23 cellular contexts compared by ENCODE assay signal in genomic region chr12:80175307-80175930, GRCh38.
DNase-seq lines count a peak whose midpoint lies in the region; ATAC-seq and TF ChIP-seq lines count a peak whose summit lies in the region.
"Had no signal": no experiment of that assay in that cellular context is flagged by ENCODE, and none has a peak within 500 bp of the region (broad histone marks: within the 10 kb centered on the region; RNA-seq: fewer than 3 reads in every experiment).

No MANE protein-coding gene starts in this region.

- TF ChIP-seq CTCF in KMS-11 (conservative IDR thresholded peaks at IDR 0.05; ENCODE audit: low read depth, low read length) (no peak), RWPE2 (IDR thresholded peaks at IDR 0.05; ENCODE audit: poor library complexity, severe bottlenecking) (no peak)

- H3K4ac ChIP-seq in mesendoderm (ENCODE audit: low read depth, low read length) = no peak overlapping the region

- no peak overlapping the region for H3K4me3 Mint-ChIP-seq in activated T-cell treated with anti-CD3 and anti-CD28 coated beads, Interleukin-2, amount 50 U/mL, for 72 hours
- no peak overlapping the region for H3K4me3 Mint-ChIP-seq in activated T-cell treated with anti-CD3 and anti-CD28 coated beads, Interleukin-2, amount 50 U/mL, for 24 hours
- H3K4me3 Mint-ChIP-seq: nephron progenitor cell; T-helper 2 cell treated with Interferon-gamma antibody and Interleukin-4, amounts not matched to agents 5 μg/mL and 100 μg/mL, for 36 hours had no signal

- peak overlapping the region; percentile 19 for H2BK15ac ChIP-seq in mesendoderm (replicated peaks; ENCODE audit: low read depth)

- H3K9ac ChIP-seq in KMS-11 (no peak overlapping the region), mesendoderm (ENCODE audit: low read length) (no peak overlapping the region)
- H3K9ac ChIP-seq: BLaER1 had no signal

- H2BK120ac ChIP-seq in mesendoderm (ENCODE audit: low read depth, low read length) = no peak overlapping the region

- no peak overlapping the region for H4K8ac ChIP-seq in mesendoderm (ENCODE audit: low read depth, low read length)

- peak; percentile 4 to 5 for DNase-seq in activated T-cell treated with anti-CD3 and anti-CD28 coated beads, Interleukin-2, amount 50 U/mL, for 72 hours
- no peak for DNase-seq in activated T-cell treated with anti-CD3 and anti-CD28 coated beads, Interleukin-2, amount 50 U/mL, for 24 hours
- DNase-seq in RWPE2 (ENCODE audit: low spot score) = no peak
- DNase-seq in mesendoderm = peak; percentile 13
- no peak for DNase-seq in DMS114 treated with DMSO at 0.1 percent for 48 hours (lab: John Stamatoyannopoulos, UW; ENCODE audit: unreplicated experiment)
- DNase-seq in HUDEP-2 (lab: John Stamatoyannopoulos, UW; ENCODE audit: unreplicated experiment in 76 of 76) = no peak
- DNase-seq in hypothalamus (lab: John Stamatoyannopoulos, UW) = no peak
- DNase-seq: ACHN; activated CD4-positive, alpha-beta T cell treated with anti-CD3 and anti-CD28 coated beads, Interleukin-2, amount 50 U/mL, for 1 hour; anterior cingulate cortex; caudate nucleus; dermis blood vessel endothelial cell; heart right ventricle; left ventricle myocardium superior; NCI-H1930; nephron progenitor cell; sigmoid colon; WERI-Rb-1 had no signal

- H3K56ac ChIP-seq in mesendoderm (ENCODE audit: low read length) = no peak overlapping the region

- H3K27ac Mint-ChIP-seq in activated T-cell treated with anti-CD3 and anti-CD28 coated beads, Interleukin-2, amount 50 U/mL, for 72 hours = no peak overlapping the region
- H3K27ac Mint-ChIP-seq in activated T-cell treated with anti-CD3 and anti-CD28 coated beads, Interleukin-2, amount 50 U/mL, for 24 hours = no peak overlapping the region
- H3K27ac Mint-ChIP-seq: nephron progenitor cell; T-helper 2 cell treated with Interferon-gamma antibody and Interleukin-4, amounts not matched to agents 5 μg/mL and 100 μg/mL, for 36 hours had no signal

- H2BK5ac ChIP-seq in mesendoderm (ENCODE audit: low read length) = no peak overlapping the region

- H3K27ac ChIP-seq in KMS-11 (peak overlapping the region; percentile 75; the same call in 1 of the 2 replicates), RWPE2 (ENCODE audit: poor library complexity, severe bottlenecking) (no peak overlapping the region), mesendoderm (ENCODE audit: low read depth, low read length) (no peak overlapping the region)
- H3K27ac ChIP-seq: BLaER1, heart right ventricle, RWPE1, sigmoid colon, vagina, WERI-Rb-1 had no signal

- no peaks in the 10 kb centered on the region for H3K36me3 Mint-ChIP-seq in activated T-cell treated with anti-CD3 and anti-CD28 coated beads, Interleukin-2, amount 50 U/mL, for 72 hours (ENCODE audit: insufficient read depth in 2 of 2)
- no peaks in the 10 kb centered on the region for H3K36me3 Mint-ChIP-seq in activated T-cell treated with anti-CD3 and anti-CD28 coated beads, Interleukin-2, amount 50 U/mL, for 24 hours (ENCODE audit: low read depth)

- no peaks in the 10 kb centered on the region for H3K9me3 Mint-ChIP-seq in activated T-cell treated with anti-CD3 and anti-CD28 coated beads, Interleukin-2, amount 50 U/mL, for 72 hours
- H3K9me3 Mint-ChIP-seq in activated T-cell treated with anti-CD3 and anti-CD28 coated beads, Interleukin-2, amount 50 U/mL, for 24 hours = no peaks in the 10 kb centered on the region
- H3K9me3 Mint-ChIP-seq: nephron progenitor cell; T-helper 2 cell treated with Interferon-gamma antibody and Interleukin-4, amounts not matched to agents 5 μg/mL and 100 μg/mL, for 36 hours had no signal

- ATAC-seq in activated T-cell treated with anti-CD3 and anti-CD28 coated beads, Interleukin-2, amount 50 U/mL, for 72 hours (replicated peaks in 1 of 2) = peak; percentile 84 to 93
- peak; percentile 27; the same call in 1 of the 3 replicates for ATAC-seq in RWPE2 (ENCODE audit: low read depth)
- ATAC-seq: heart right ventricle, left ventricle myocardium superior had no signal

- H2AK5ac ChIP-seq in mesendoderm (ENCODE audit: low read length) = no peak overlapping the region

- H3K4me1 Mint-ChIP-seq in activated T-cell treated with anti-CD3 and anti-CD28 coated beads, Interleukin-2, amount 50 U/mL, for 72 hours (ENCODE audit: low read depth) = peaks cover 21% of the 10 kb centered on the region
- H3K4me1 Mint-ChIP-seq in activated T-cell treated with anti-CD3 and anti-CD28 coated beads, Interleukin-2, amount 50 U/mL, for 24 hours (ENCODE audit: low read depth) = peaks cover 9% of the 10 kb centered on the region

- H3K27me3 Mint-ChIP-seq in activated T-cell treated with anti-CD3 and anti-CD28 coated beads, Interleukin-2, amount 50 U/mL, for 72 hours (ENCODE audit: low read depth) = peaks cover 17% of the 10 kb centered on the region
- peaks cover 22% of the 10 kb centered on the region for H3K27me3 Mint-ChIP-seq in activated T-cell treated with anti-CD3 and anti-CD28 coated beads, Interleukin-2, amount 50 U/mL, for 24 hours

- H3K9me3 ChIP-seq in RWPE2 (ENCODE audit: severe bottlenecking) = no peaks in the 10 kb centered on the region
- H3K9me3 ChIP-seq: BLaER1, heart right ventricle, sigmoid colon, vagina had no signal

- H3K79me1 ChIP-seq in mesendoderm (ENCODE audit: low read length) = no peaks in the 10 kb centered on the region

- H3K4me2 ChIP-seq in KMS-11 (peak overlapping the region; percentile 96), mesendoderm (ENCODE audit: low read length) (no peak overlapping the region)
- H3K4me2 ChIP-seq: BLaER1 had no signal

- H2AFZ ChIP-seq in KMS-11 (ENCODE audit: low read depth) = no peak overlapping the region

- H3K4me3 ChIP-seq in KMS-11 (IDR thresholded peaks at IDR 0.05; ENCODE audit: insufficient read depth, low read depth, low read length) (no peak overlapping the region), RWPE2 (ENCODE audit: severe bottlenecking) (no peak overlapping the region), mesendoderm (ENCODE audit: low read length) (no peak overlapping the region)
- H3K4me3 ChIP-seq: BLaER1, heart right ventricle, sigmoid colon, vagina had no signal

- H4K20me1 ChIP-seq in KMS-11 (ENCODE audit: insufficient read depth) = no peaks in the 10 kb centered on the region
- H4K20me1 ChIP-seq: BLaER1 had no signal

- no peak overlapping the region for H3K23ac ChIP-seq in mesendoderm (ENCODE audit: low read length)

- no peak overlapping the region for H4K5ac ChIP-seq in mesendoderm (ENCODE audit: low read length)

- H3K4me1 ChIP-seq in KMS-11 (ENCODE audit: low read depth, poor library complexity, severe bottlenecking) (peaks cover 69% of the 10 kb centered on the region), RWPE2 (ENCODE audit: insufficient read depth, poor library complexity, severe bottlenecking) (no peaks in the 10 kb centered on the region), mesendoderm (ENCODE audit: control insufficient read depth, low read depth, low read length) (peaks cover 2% of the 10 kb centered on the region)
- H3K4me1 ChIP-seq: heart right ventricle, sigmoid colon, vagina had no signal

- H3K18ac ChIP-seq in mesendoderm (ENCODE audit: low read length) = no peak overlapping the region

- no peaks in the 10 kb centered on the region for H3K36me3 ChIP-seq in KMS-11 (ENCODE audit: insufficient read depth)
- H3K36me3 ChIP-seq in RWPE2 (ENCODE audit: low read depth) = no peaks in the 10 kb centered on the region
- no peaks in the 10 kb centered on the region for H3K36me3 ChIP-seq in mesendoderm (ENCODE audit: control insufficient read depth, insufficient read depth, low read length)
- H3K36me3 ChIP-seq: BLaER1, heart right ventricle, sigmoid colon, vagina, WERI-Rb-1 had no signal

- no CpG with 5 or more reads among the region's 2 CpGs for WGBS in mesendoderm (ENCODE audit: extremely low coverage, insufficient coverage, low lambda C conversion rate)

- no peaks in the 10 kb centered on the region for H3K79me2 ChIP-seq in KMS-11 (ENCODE audit: insufficient read depth, low read depth)
- no peaks in the 10 kb centered on the region for H3K79me2 ChIP-seq in mesendoderm (ENCODE audit: control insufficient read depth, insufficient read depth, low read length)

- no peaks in the 10 kb centered on the region for H3K27me3 ChIP-seq in KMS-11 (ENCODE audit: insufficient read depth, low read depth)
- no peaks in the 10 kb centered on the region for H3K27me3 ChIP-seq in RWPE2 (ENCODE audit: insufficient read depth, poor library complexity, severe bottlenecking)
- H3K27me3 ChIP-seq in mesendoderm (ENCODE audit: insufficient read depth, low read length, poor library complexity) = no peaks in the 10 kb centered on the region
- H3K27me3 ChIP-seq: BLaER1, heart right ventricle, sigmoid colon, vagina had no signal

Comparison
In these comparisons a context has a peak if more than half of its experiments do, and no peak if none do; other contexts are left out.
1. DNase-seq: peak in activated T-cell treated with anti-CD3 and anti-CD28 coated beads, Interleukin-2, amount 50 U/mL, for 72 hours (2 of 2) and mesendoderm (single experiment); none in activated T-cell treated with anti-CD3 and anti-CD28 coated beads, Interleukin-2, amount 50 U/mL, for 24 hours (single experiment), RWPE2 (single experiment), DMS114 treated with DMSO at 0.1 percent for 48 hours (single experiment), HUDEP-2 (0 of 76) and hypothalamus (0 of 51).